ENCODE assay signal across 10 cellular contexts in the genomic region with DNA sequence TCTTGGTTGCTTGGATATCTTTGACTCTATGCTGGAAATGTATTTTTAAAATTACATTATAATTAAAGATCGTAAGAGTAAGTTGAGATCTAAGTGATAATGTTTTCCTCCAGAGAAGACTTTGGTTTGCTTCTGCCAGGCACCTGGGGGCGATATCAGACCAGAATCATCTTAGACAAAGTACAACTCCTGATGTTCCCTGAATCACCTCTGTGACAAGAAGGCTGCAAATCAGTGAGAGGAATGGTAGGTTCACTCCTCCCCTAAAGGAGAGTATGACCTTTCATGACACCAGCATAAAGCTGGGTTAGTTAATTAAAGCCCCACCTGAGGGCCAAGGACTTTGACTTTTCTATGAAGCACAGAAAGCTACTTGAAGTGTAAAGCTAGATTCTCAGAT.
A peak's percentile ranks its signal among the peaks of the same experiment; 100 is the strongest.
DNase-seq lines count a peak whose midpoint lies in the region; ATAC-seq, FAIRE-seq and TF ChIP-seq lines count a peak whose summit lies in the region.
"Had no signal": no experiment of that assay in that cellular context is flagged by ENCODE, and none has a peak within 500 bp of the region (broad histone marks: within the 10 kb centered on the region; RNA-seq: fewer than 3 reads in every experiment).

No MANE protein-coding gene starts in this region.

- H3K36me3 ChIP-seq in endodermal cell (ENCODE audit: control insufficient read depth, insufficient read depth, low read length), result no peaks in the 10 kb centered on the region

- DNase-seq in GM12865 (ENCODE audit: low read depth), result peak; percentile 8
- DNase-seq in NCI-H510A (lab: John Stamatoyannopoulos, UW), result peak; percentile 13
- DNase-seq in endodermal cell, result peak; percentile 76
- DNase-seq in neural crest cell (ENCODE audit: low read depth, low spot score), result no peak
- DNase-seq in NK-92 treated with Interleukin-12 subunit alpha and Interleukin-12 subunit beta, amount 100 ng/mL, for 24 hours (lab: John Stamatoyannopoulos, UW), result no peak
- no peak for DNase-seq in H54 (ENCODE audit: insufficient read length, low spot score)
- DNase-seq in omental fat pad (ENCODE audit: low spot score), result no peak
- DNase-seq: activated CD4-positive, alpha-beta T cell treated with anti-CD3 and anti-CD28 coated beads, Interleukin-2, amount 50 U/mL, for 1 hour had no signal

- H3K36me3 Mint-ChIP-seq in endodermal cell (ENCODE audit: low read depth) (peaks cover 24% of the 10 kb centered on the region), neural crest cell (ENCODE audit: low read depth) (no peaks in the 10 kb centered on the region)

- no peak overlapping the region for H3K27ac ChIP-seq in endodermal cell (ENCODE audit: low read depth, low read length)

- H3K27ac Mint-ChIP-seq in endodermal cell, result peak overlapping the region; percentile 31
- H3K27ac Mint-ChIP-seq in neural crest cell (ENCODE audit: unreplicated experiment), result no peak overlapping the region

- H3K4me3 Mint-ChIP-seq in endodermal cell (no peak overlapping the region), neural crest cell (no peak overlapping the region)

- WGBS in endodermal cell (ENCODE audit: insufficient coverage in 1 of 2, insufficient read length in 1 of 2), 2 experiments, result 33 to 67% methylated on average over 1 to 2 of the region's 2 CpGs

- TF ChIP-seq CTCF in GM12865 (IDR thresholded peaks at IDR 0.05; ENCODE audit: insufficient read depth, low read depth, low read length, missing control alignments), result no peak
- peak; percentile 72 for TF ChIP-seq CTCF in endodermal cell (conservative IDR thresholded peaks at IDR 0.05)
- peak; percentile 42 for TF ChIP-seq CTCF in neural crest cell (conservative IDR thresholded peaks at IDR 0.05)
- no peak for TF ChIP-seq CTCF in omental fat pad (IDR thresholded peaks at IDR 0.05)

- no peak for ATAC-seq in GM21723 (IDR thresholded peaks at IDR 0.05; ENCODE audit: unreplicated experiment)
- no peak for ATAC-seq in omental fat pad (ENCODE audit: low FRiP score)

- H3K4me1 ChIP-seq in endodermal cell (ENCODE audit: control insufficient read depth, insufficient read depth, low read length), result peaks cover 7% of the 10 kb centered on the region

- FAIRE-seq in H54 (lab: Jason Lieb, UNC), result no peak
- FAIRE-seq: frontal cortex had no signal

- H3K27me3 ChIP-seq in endodermal cell (ENCODE audit: control insufficient read depth, insufficient read depth, low read length, poor library complexity, severe bottlenecking), result no peaks in the 10 kb centered on the region

- H3K9me3 ChIP-seq in endodermal cell (ENCODE audit: control insufficient read depth, low read length), result peaks cover 6% of the 10 kb centered on the region

- H3K9me3 Mint-ChIP-seq in endodermal cell (peaks cover 15% of the 10 kb centered on the region), neural crest cell (no peaks in the 10 kb centered on the region)

- H3K4me3 ChIP-seq in GM12865 (ENCODE audit: low read depth, low read length), result no peak overlapping the region
- H3K4me3 ChIP-seq in endodermal cell (ENCODE audit: low read length), result no peak overlapping the region

- H3K27me3 Mint-ChIP-seq in endodermal cell (ENCODE audit: insufficient read depth), result no peaks in the 10 kb centered on the region
- no peaks in the 10 kb centered on the region for H3K27me3 Mint-ChIP-seq in neural crest cell (ENCODE audit: low read depth)

- H3K4me1 Mint-ChIP-seq in endodermal cell (peaks cover 33% of the 10 kb centered on the region), neural crest cell (peaks cover 15% of the 10 kb centered on the region)

- no peak overlapping the region for H3K9ac ChIP-seq in endodermal cell (ENCODE audit: extremely low read depth, low read length, poor library complexity, severe bottlenecking)

- no peak for TF ChIP-seq POLR2A in H54 (IDR thresholded peaks at IDR 0.05; ENCODE audit: low read depth, low read length)

Comparison
In these comparisons a context has a peak if more than half of its experiments do, and no peak if none do; other contexts are left out.
1. DNase-seq: peak in GM12865 (single experiment), NCI-H510A (single experiment) and endodermal cell (single experiment); none in neural crest cell (single experiment), NK-92 treated with Interleukin-12 subunit alpha and Interleukin-12 subunit beta, amount 100 ng/mL, for 24 hours (single experiment), H54 (single experiment) and omental fat pad (single experiment).
2. CTCF ChIP-seq: peak in endodermal cell (single experiment) and neural crest cell (single experiment); none in GM12865 (single experiment) and omental fat pad (0 of 3).